In genomic region chr14:67571275-67571990, GRCh38 we compare ENCODE assay signal across 8 cellular contexts. TPM values are rescaled to one million over a fixed set of nuclear protein-coding genes. Genes with fewer than 3 reads are reported as not detected.
DNase-seq lines count a peak whose midpoint lies in the region; ATAC-seq lines count a peak whose summit lies in the region.

No MANE protein-coding gene starts in this region.

- peak; percentile 11 for DNase-seq in GM04503 (ENCODE audit: low read depth)
- DNase-seq in NOMO-1 (lab: John Stamatoyannopoulos, UW; ENCODE audit: unreplicated experiment in 2 of 2): peak; percentile 12 to 52
- peak; percentile 28 for DNase-seq in activated CD8-positive, alpha-beta memory T cell treated with anti-CD3 and anti-CD28 coated beads, Interleukin-2, amount 50 U/mL, for 1 hour (ENCODE audit: extremely low read depth)
- peak; percentile 48 for DNase-seq in epidermal melanocyte (ENCODE audit: insufficient read length, low spot score)
- peak; percentile 58 for DNase-seq in naive B cell
- DNase-seq in stimulated activated CD8-positive, alpha-beta memory T cell treated with anti-CD3 and anti-CD28 coated beads, Interleukin-7, amount 100 ng/mL, for 4 hours (ENCODE audit: low read depth in 2 of 2): peak; percentile 37 to 52
- no peak for DNase-seq in NCI-H1048 (lab: John Stamatoyannopoulos, UW)

- H3K9me3 Mint-ChIP-seq in naive B cell: no peaks in the 10 kb centered on the region

- H3K27ac Mint-ChIP-seq in naive B cell: peak overlapping the region in 1 of 6 donors; percentile 4

- H3K4me3 Mint-ChIP-seq in naive B cell: no peak overlapping the region

- ATAC-seq in HG02938 (IDR thresholded peaks at IDR 0.05; ENCODE audit: unreplicated experiment) (peak; percentile 58), naive B cell (ENCODE audit: low read depth in 2 of 2) (peak; percentile 87 to 94)

- H3K36me3 Mint-ChIP-seq in naive B cell: no peaks in the 10 kb centered on the region

- peaks cover 0 to 4% (median 0%) of the 10 kb centered on the region in 3 donors for H3K4me1 Mint-ChIP-seq in naive B cell

- peaks cover 0 to 23% (median 8%) of the 10 kb centered on the region in 3 donors for H3K27me3 Mint-ChIP-seq in naive B cell

RNA-seq across cellular contexts. Expression of gene PIGH, which starts 28.6 kb away (rescaled TPM):
- polyA plus RNA-seq in naive B cell (ENCODE audit: low read depth in 6 of 6): 10 to 100 TPM; 26.2 to 48.4 (median 38.6) TPM

RNA-seq across cellular contexts. Expression of gene PLEKHH1, which starts 38.3 kb away (rescaled TPM):
- under 1 TPM in 2 of 6 donors, not detected in 4; 0.13 to 0.28 TPM for polyA plus RNA-seq in naive B cell (ENCODE audit: low read depth in 6 of 6)

RNA-seq across cellular contexts. Expression of gene ARG2, which starts 48.3 kb away (rescaled TPM):
- 1 to 10 TPM in 3 of 6 donors, under 1 TPM in 2, not detected in 1; 0.70 to 1.4 (median 1.1) TPM for polyA plus RNA-seq in naive B cell (ENCODE audit: low read depth in 6 of 6)
